In the genomic region with DNA sequence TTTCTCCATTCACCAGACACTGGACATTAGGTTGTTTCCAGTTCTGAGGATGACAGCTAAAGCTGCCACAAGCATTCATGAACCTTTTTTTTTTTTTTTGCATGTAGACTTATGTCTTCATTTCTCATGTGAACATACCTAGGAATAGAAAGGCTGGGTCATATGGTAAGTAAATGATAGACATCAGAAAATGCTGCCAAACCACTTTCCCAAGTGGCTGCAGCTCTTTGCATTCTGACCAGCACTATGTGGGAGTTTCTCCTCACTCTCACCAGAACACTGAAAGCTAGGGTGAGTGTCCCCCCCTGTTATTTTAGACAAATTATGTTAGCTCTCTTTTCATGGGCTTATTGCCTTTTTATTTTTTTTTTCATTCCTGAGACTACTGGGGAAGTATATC, we compare ENCODE assay signal across 28 cellular contexts.
DNase-seq lines count a peak whose midpoint lies in the region; ATAC-seq, FAIRE-seq and TF ChIP-seq lines count a peak whose summit lies in the region.
"Had no signal": no experiment of that assay in that cellular context is flagged by ENCODE, and none has a peak within 500 bp of the region (broad histone marks: within the 10 kb centered on the region; RNA-seq: fewer than 3 reads in every experiment).

No MANE protein-coding gene starts in this region.

- H3K27ac ChIP-seq in astrocyte (ENCODE audit: low read depth, low read length), result no peak overlapping the region
- no peak overlapping the region for H3K27ac ChIP-seq in left lung
- H3K27ac ChIP-seq in smooth muscle cell (ENCODE audit: low read depth), result peak overlapping the region; percentile 40
- H3K27ac ChIP-seq: 22Rv1, A549, BLaER1 had no signal

- H2AFZ ChIP-seq in astrocyte (ENCODE audit: low read depth, low read length) (no peak overlapping the region), smooth muscle cell (ENCODE audit: low read depth) (no peak overlapping the region)

- FAIRE-seq in astrocyte (lab: Jason Lieb, UNC) (no peak), frontal cortex (lab: Jason Lieb, UNC) (no peak)
- FAIRE-seq: A549, GM12878, GM12892, GM18507 had no signal

- H3K9me3 ChIP-seq in astrocyte (ENCODE audit: insufficient read depth, low read depth, low read length) (no peaks in the 10 kb centered on the region), left lung (peaks cover 0 to 12% of the 10 kb centered on the region in 2 donors), smooth muscle cell (replicated peaks; ENCODE audit: low read depth) (no peaks in the 10 kb centered on the region)
- H3K9me3 ChIP-seq: BE2C had no signal

- H3K79me2 ChIP-seq in astrocyte (ENCODE audit: insufficient read depth, low read length) (no peaks in the 10 kb centered on the region), smooth muscle cell (ENCODE audit: low read depth) (no peaks in the 10 kb centered on the region)

- peaks cover 3% of the 10 kb centered on the region for H3F3A ChIP-seq in smooth muscle cell (ENCODE audit: low read depth)

- H3K4me2 ChIP-seq in astrocyte (ENCODE audit: low read length) (no peak overlapping the region), smooth muscle cell (no peak overlapping the region)
- H3K4me2 ChIP-seq: A549, BLaER1 had no signal

- ATAC-seq in left lung, result peak; percentile 56
- ATAC-seq: A549, GM12878 had no signal

- H3K36me3 ChIP-seq in astrocyte (ENCODE audit: insufficient read depth, low read length) (no peaks in the 10 kb centered on the region), left lung (no peaks in the 10 kb centered on the region), smooth muscle cell (ENCODE audit: low read depth) (no peaks in the 10 kb centered on the region)
- H3K36me3 ChIP-seq: BE2C, BLaER1 had no signal

- H3K9ac ChIP-seq in astrocyte (ENCODE audit: low read length) (no peak overlapping the region), smooth muscle cell (ENCODE audit: low read depth) (no peak overlapping the region)
- H3K9ac ChIP-seq: BLaER1 had no signal

- H3K9me3 Mint-ChIP-seq in astrocyte (ENCODE audit: unreplicated experiment) (peaks cover 5% of the 10 kb centered on the region), nephron progenitor cell (peaks cover 10% of the 10 kb centered on the region)

- peaks cover 5% of the 10 kb centered on the region for H3K4me1 ChIP-seq in astrocyte (ENCODE audit: insufficient read depth, low read length)
- no peaks in the 10 kb centered on the region for H3K4me1 ChIP-seq in left lung
- H3K4me1 ChIP-seq in smooth muscle cell (ENCODE audit: low read depth), result peaks cover 13% of the 10 kb centered on the region
- H3K4me1 ChIP-seq: A549, BE2C, BLaER1 had no signal

- peaks cover 2% of the 10 kb centered on the region for H3K36me3 Mint-ChIP-seq in astrocyte (ENCODE audit: low read depth, unreplicated experiment)
- H3K36me3 Mint-ChIP-seq in nephron progenitor cell (ENCODE audit: low read depth), result no peaks in the 10 kb centered on the region
- H3K36me3 Mint-ChIP-seq: CD14-positive monocyte; CD4-positive, alpha-beta memory T cell; CD4-positive, CD25-positive, alpha-beta regulatory T cell; CD8-positive, alpha-beta memory T cell had no signal

- TF ChIP-seq CTCF in astrocyte (IDR thresholded peaks at IDR 0.05; ENCODE audit: insufficient read depth, low read depth, low read length) (no peak), left lung (IDR thresholded peaks at IDR 0.05) (no peak), nephron progenitor cell (IDR thresholded peaks at IDR 0.05) (no peak), smooth muscle cell (IDR thresholded peaks at IDR 0.05; ENCODE audit: borderline replicate concordance, insufficient read depth, poor library complexity, severe bottlenecking) (no peak)

- H3K27me3 Mint-ChIP-seq in astrocyte (ENCODE audit: low read depth, unreplicated experiment) (no peaks in the 10 kb centered on the region), nephron progenitor cell (ENCODE audit: low read depth, poor library complexity) (peaks cover 4% of the 10 kb centered on the region)
- H3K27me3 Mint-ChIP-seq: CD4-positive, alpha-beta memory T cell; CD4-positive, CD25-positive, alpha-beta regulatory T cell; CD8-positive, alpha-beta memory T cell had no signal

- DNase-seq in astrocyte (ENCODE audit: low read depth) (peak; percentile 9), left lung (no peak), nephron progenitor cell (no peak), smooth muscle cell (lab: John Stamatoyannopoulos, UW; ENCODE audit: unreplicated experiment) (no peak), HuH-7.5 (ENCODE audit: low spot score) (no peak), frontal cortex (ENCODE audit: low spot score in 2 of 2) (no peak), globus pallidus (ENCODE audit: low spot score) (no peak), AG08395 (ENCODE audit: low spot score) (no peak)
- DNase-seq: BE2C; C1 segment of cervical spinal cord; CD4-positive, alpha-beta memory T cell; CD4-positive, CD25-positive, alpha-beta regulatory T cell; CD8-positive, alpha-beta memory T cell; COR-L47; DMS 273 treated with DMSO at 0.1 percent for 48 hours; DMS153; DMS53; DMS79; DND-41; EL; GDM1 had no signal

- H3K27ac Mint-ChIP-seq in astrocyte (ENCODE audit: unreplicated experiment) (peak overlapping the region; percentile 97), nephron progenitor cell (peak overlapping the region; percentile 37)
- H3K27ac Mint-ChIP-seq: CD14-positive monocyte; CD4-positive, alpha-beta memory T cell; CD4-positive, CD25-positive, alpha-beta regulatory T cell; CD8-positive, alpha-beta memory T cell had no signal

- intact Hi-C loops in left lung (cut with DNase I), result no loop called here

- H3K4me3 ChIP-seq in astrocyte (ENCODE audit: insufficient read depth, low read depth, low read length), result no peak overlapping the region
- no peak overlapping the region for H3K4me3 ChIP-seq in left lung
- H3K4me3 ChIP-seq in smooth muscle cell, result no peak overlapping the region
- H3K4me3 ChIP-seq: A549, BLaER1, GM12878 had no signal

- H3K27me3 ChIP-seq in astrocyte (ENCODE audit: insufficient read depth, low read length), result no peaks in the 10 kb centered on the region
- no peaks in the 10 kb centered on the region for H3K27me3 ChIP-seq in left lung
- no peaks in the 10 kb centered on the region for H3K27me3 ChIP-seq in smooth muscle cell (ENCODE audit: low read depth)
- H3K27me3 ChIP-seq: BE2C, BLaER1 had no signal

- H4K20me1 ChIP-seq in astrocyte (ENCODE audit: insufficient read depth, low read length) (no peaks in the 10 kb centered on the region), smooth muscle cell (ENCODE audit: low read depth) (no peaks in the 10 kb centered on the region)
- H4K20me1 ChIP-seq: BLaER1 had no signal

- H3K4me3 Mint-ChIP-seq in astrocyte (ENCODE audit: unreplicated experiment) (no peak overlapping the region), nephron progenitor cell (no peak overlapping the region)
- H3K4me3 Mint-ChIP-seq: CD14-positive monocyte; CD4-positive, alpha-beta memory T cell; CD4-positive, CD25-positive, alpha-beta regulatory T cell had no signal

- H3K4me1 Mint-ChIP-seq in astrocyte (ENCODE audit: low read depth, unreplicated experiment), result peaks cover 52% of the 10 kb centered on the region
- H3K4me1 Mint-ChIP-seq in nephron progenitor cell, result peaks cover 14% of the 10 kb centered on the region
- H3K4me1 Mint-ChIP-seq: CD14-positive monocyte; CD4-positive, alpha-beta memory T cell; CD4-positive, CD25-positive, alpha-beta regulatory T cell; CD8-positive, alpha-beta memory T cell had no signal
